In genomic region chr2:57543211-57543610, GRCh38 we compare ENCODE assay signal across 1 cellular context.
TF ChIP-seq lines count a peak whose summit lies in the region.

No MANE protein-coding gene starts in this region.

TF ChIP-seq in liver, 16 proteins besides CTCF, POLR2A, EP300 and RAD21 (continued from another document):
- TF ChIP-seq REST (IDR thresholded peaks at IDR 0.05) (no peak), FOXA1 (IDR thresholded peaks at IDR 0.05) (no peak), RXRA (IDR thresholded peaks at IDR 0.05) (no peak), JUND (IDR thresholded peaks at IDR 0.05) (no peak), YY1 (IDR thresholded peaks at IDR 0.05) (peak; percentile 40), HNF4A (conservative IDR thresholded peaks at IDR 0.05) (peak in 1 of 2 donors; percentile 15), ATF3 (IDR thresholded peaks at IDR 0.05) (no peak), HNF4G (IDR thresholded peaks at IDR 0.05) (no peak), SP1 (IDR thresholded peaks at IDR 0.05) (no peak), NR2F2 (IDR thresholded peaks at IDR 0.05) (no peak), EGR1 (IDR thresholded peaks at IDR 0.05; ENCODE audit: low read depth in 2 of 2) (no peak), MAX (IDR thresholded peaks at IDR 0.05) (no peak), GABPA (IDR thresholded peaks at IDR 0.05 in 1 of 2, conservative IDR thresholded peaks at IDR 0.05 in 1 of 2) (no peak)
